Comparison of ENCODE assay signal across 1 cellular context in the genomic region with DNA sequence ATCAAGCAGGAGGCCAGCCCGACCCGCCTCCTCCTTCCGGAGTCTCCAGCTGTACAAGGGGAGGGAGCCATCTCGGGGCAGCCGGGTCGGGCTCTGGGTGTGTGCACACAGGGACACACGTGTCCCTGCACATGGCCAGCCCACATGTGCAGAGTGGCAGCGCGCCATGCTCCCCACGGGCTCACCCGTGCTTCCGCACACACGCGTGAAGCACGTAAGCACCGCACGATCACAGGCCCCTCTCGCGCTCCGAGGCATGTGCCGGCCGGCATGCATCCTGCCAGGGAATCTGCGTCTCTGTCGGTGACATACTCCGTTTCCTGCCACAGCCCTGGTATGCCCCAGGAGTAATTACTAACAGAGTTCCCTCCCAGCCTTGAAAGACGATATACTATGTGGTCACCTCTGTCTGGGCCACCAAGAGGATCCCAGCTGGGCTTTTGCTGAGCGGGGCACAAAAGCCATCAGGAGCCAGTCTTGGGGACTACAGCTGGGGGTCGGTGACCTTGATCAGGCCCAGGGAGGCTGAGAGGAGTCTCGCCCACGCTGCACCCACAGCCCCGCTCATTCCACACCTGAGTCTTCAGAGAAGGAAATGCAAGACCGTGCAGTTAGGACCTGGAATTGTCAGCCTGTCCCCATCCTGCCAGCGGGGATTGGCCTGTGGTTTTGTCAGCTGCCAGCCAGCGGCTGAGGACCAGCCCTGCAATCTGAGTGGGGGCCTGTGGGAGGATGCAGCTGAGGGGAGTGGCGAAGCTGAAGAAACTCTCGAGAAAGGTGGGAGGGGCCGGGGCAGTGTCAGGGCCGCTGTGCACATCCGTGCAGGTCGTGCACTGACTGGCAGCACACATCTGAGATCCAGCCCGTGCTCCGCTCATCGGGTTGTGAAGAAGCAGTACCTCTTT.
TF ChIP-seq lines count a peak whose summit lies in the region.

No MANE protein-coding gene starts in this region.

TF ChIP-seq in IMR-90, 13 proteins besides CTCF, POLR2A, EP300 and RAD21:
- TF ChIP-seq BHLHE40 (IDR thresholded peaks at IDR 0.05; ENCODE audit: low read depth, low read length) (0 out of 2 replicates have a peak, but pooled peaks have one; percentile 24), MXI1 (IDR thresholded peaks at IDR 0.05; ENCODE audit: borderline replicate concordance, low read depth, low read length) (no peak), FOS (IDR thresholded peaks at IDR 0.05; ENCODE audit: low read depth, low read length) (no peak), RFX5 (IDR thresholded peaks at IDR 0.05; ENCODE audit: low read depth, low read length) (no peak), CHD1 (IDR thresholded peaks at IDR 0.05; ENCODE audit: low read depth, low read length) (no peak), MAFK (IDR thresholded peaks at IDR 0.05; ENCODE audit: low read depth, low read length) (no peak), RCOR1 (IDR thresholded peaks at IDR 0.05; ENCODE audit: insufficient replicate concordance, low read length) (no peak)
- TF ChIP-seq, protein P1, sequence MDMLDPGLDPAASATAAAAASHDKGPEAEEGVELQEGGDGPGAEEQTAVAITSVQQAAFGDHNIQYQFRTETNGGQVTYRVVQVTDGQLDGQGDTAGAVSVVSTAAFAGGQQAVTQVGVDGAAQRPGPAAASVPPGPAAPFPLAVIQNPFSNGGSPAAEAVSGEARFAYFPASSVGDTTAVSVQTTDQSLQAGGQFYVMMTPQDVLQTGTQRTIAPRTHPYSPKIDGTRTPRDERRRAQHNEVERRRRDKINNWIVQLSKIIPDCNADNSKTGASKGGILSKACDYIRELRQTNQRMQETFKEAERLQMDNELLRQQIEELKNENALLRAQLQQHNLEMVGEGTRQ (IDR thresholded peaks at IDR 0.05; ENCODE audit: low read depth, low read length), result no peak
